1 cellular context compared by ENCODE assay signal in the genomic region with DNA sequence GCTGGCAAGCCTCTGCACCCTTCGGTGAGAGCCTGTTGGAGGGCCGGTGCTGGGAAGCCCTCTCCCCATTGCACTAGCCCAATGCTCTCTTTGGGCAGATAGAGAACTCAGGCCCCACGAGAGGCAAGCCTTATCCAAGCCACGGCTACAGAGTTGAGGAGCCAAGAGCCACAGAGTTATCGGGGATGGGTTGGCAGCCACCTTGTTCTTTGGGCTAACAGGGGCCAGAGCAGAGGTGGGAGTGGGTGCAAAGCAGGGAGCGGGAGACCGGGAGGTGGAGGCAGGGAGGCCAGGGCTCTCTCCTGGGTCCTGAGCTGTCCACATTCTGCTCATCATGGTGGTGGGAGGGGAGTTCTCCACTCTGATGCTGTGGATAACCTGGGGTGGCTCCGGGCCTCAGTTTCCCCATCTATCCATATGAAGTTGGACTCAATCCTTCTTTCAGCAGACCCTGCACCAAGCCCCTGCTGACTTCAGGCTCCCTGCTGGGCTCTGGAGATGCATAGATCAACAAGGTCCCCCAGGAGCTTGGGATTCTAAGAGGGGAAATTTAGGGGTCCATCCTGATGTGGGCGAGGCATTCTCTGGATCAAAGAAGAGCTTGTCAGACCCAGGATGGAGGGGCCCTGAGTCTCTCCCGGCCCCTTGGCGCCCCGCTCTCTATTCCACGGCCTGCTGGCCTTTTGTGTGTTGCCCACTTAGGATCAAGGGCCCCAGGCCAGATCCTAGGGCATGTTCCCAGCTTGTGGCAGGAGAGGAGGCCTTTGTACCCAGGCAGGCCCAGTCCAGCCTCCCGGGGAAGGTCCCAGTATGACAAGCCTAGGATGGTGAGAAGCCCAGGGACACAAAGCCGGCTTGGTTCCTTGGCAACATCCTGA.
TF ChIP-seq lines count a peak whose summit lies in the region.

No MANE protein-coding gene starts in this region.

TF ChIP-seq in HepG2, 621 proteins besides CTCF, POLR2A, EP300 and RAD21 (continued from another document and continues in another):
- TF ChIP-seq, protein P1, sequence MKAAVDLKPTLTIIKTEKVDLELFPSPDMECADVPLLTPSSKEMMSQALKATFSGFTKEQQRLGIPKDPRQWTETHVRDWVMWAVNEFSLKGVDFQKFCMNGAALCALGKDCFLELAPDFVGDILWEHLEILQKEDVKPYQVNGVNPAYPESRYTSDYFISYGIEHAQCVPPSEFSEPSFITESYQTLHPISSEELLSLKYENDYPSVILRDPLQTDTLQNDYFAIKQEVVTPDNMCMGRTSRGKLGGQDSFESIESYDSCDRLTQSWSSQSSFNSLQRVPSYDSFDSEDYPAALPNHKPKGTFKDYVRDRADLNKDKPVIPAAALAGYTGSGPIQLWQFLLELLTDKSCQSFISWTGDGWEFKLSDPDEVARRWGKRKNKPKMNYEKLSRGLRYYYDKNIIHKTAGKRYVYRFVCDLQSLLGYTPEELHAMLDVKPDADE (CRISPR knock-in tag; IDR thresholded peaks at IDR 0.05) = no peak
- TF ChIP-seq NFE2 (CRISPR knock-in tag; IDR thresholded peaks at IDR 0.05) = no peak
- no peak; the same call in 1 of the 2 replicates for TF ChIP-seq FOXO1 (CRISPR knock-in tag; IDR thresholded peaks at IDR 0.05)
- TF ChIP-seq, protein P2, sequence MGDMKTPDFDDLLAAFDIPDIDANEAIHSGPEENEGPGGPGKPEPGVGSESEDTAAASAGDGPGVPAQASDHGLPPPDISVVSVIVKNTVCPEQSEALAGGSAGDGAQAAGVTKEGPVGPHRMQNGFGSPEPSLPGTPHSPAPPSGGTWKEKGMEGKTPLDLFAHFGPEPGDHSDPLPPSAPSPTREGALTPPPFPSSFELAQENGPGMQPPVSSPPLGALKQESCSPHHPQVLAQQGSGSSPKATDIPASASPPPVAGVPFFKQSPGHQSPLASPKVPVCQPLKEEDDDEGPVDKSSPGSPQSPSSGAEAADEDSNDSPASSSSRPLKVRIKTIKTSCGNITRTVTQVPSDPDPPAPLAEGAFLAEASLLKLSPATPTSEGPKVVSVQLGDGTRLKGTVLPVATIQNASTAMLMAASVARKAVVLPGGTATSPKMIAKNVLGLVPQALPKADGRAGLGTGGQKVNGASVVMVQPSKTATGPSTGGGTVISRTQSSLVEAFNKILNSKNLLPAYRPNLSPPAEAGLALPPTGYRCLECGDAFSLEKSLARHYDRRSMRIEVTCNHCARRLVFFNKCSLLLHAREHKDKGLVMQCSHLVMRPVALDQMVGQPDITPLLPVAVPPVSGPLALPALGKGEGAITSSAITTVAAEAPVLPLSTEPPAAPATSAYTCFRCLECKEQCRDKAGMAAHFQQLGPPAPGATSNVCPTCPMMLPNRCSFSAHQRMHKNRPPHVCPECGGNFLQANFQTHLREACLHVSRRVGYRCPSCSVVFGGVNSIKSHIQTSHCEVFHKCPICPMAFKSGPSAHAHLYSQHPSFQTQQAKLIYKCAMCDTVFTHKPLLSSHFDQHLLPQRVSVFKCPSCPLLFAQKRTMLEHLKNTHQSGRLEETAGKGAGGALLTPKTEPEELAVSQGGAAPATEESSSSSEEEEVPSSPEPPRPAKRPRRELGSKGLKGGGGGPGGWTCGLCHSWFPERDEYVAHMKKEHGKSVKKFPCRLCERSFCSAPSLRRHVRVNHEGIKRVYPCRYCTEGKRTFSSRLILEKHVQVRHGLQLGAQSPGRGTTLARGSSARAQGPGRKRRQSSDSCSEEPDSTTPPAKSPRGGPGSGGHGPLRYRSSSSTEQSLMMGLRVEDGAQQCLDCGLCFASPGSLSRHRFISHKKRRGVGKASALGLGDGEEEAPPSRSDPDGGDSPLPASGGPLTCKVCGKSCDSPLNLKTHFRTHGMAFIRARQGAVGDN (CRISPR knock-in tag; IDR thresholded peaks at IDR 0.05) = no peak
- TF ChIP-seq XBP1 (CRISPR knock-in tag; IDR thresholded peaks at IDR 0.05) = no peak
- TF ChIP-seq, protein P3, sequence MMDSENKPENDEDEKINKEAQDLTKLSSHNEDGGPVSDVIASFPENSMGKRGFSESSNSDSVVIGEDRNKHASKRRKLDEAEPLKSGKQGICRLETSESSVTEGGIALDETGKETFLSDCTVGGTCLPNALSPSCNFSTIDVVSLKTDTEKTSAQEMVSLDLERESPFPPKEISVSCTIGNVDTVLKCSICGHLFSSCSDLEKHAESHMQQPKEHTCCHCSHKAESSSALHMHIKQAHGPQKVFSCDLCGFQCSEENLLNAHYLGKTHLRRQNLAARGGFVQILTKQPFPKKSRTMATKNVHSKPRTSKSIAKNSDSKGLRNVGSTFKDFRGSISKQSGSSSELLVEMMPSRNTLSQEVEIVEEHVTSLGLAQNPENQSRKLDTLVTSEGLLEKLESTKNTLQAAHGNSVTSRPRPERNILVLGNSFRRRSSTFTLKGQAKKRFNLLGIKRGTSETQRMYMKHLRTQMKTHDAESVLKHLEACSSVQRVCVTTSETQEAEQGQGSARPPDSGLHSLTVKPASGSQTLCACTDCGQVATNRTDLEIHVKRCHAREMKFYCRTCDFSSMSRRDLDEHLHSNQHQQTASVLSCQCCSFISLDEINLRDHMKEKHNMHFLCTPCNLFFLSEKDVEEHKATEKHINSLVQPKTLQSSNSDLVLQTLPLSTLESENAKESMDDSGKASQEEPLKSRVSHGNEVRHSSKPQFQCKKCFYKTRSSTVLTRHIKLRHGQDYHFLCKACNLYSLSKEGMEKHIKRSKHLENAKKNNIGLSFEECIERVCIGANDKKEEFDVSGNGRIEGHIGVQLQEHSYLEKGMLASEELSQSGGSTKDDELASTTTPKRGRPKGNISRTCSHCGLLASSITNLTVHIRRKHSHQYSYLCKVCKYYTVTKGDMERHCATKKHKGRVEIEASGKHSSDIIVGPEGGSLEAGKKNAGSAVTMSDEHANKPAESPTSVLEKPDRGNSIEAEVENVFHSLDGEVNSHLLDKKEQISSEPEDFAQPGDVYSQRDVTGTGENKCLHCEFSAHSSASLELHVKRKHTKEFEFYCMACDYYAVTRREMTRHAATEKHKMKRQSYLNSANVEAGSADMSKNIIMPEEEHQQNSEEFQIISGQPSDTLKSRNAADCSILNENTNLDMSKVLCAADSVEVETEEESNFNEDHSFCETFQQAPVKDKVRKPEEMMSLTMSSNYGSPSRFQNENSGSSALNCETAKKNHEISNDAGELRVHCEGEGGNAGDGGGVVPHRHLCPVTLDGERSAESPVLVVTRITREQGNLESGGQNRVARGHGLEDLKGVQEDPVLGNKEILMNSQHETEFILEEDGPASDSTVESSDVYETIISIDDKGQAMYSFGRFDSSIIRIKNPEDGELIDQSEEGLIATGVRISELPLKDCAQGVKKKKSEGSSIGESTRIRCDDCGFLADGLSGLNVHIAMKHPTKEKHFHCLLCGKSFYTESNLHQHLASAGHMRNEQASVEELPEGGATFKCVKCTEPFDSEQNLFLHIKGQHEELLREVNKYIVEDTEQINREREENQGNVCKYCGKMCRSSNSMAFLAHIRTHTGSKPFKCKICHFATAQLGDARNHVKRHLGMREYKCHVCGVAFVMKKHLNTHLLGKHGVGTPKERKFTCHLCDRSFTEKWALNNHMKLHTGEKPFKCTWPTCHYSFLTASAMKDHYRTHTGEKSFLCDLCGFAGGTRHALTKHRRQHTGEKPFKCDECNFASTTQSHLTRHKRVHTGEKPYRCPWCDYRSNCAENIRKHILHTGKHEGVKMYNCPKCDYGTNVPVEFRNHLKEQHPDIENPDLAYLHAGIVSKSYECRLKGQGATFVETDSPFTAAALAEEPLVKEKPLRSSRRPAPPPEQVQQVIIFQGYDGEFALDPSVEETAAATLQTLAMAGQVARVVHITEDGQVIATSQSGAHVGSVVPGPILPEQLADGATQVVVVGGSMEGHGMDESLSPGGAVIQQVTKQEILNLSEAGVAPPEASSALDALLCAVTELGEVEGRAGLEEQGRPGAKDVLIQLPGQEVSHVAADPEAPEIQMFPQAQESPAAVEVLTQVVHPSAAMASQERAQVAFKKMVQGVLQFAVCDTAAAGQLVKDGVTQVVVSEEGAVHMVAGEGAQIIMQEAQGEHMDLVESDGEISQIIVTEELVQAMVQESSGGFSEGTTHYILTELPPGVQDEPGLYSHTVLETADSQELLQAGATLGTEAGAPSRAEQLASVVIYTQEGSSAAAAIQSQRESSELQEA (CRISPR knock-in tag; IDR thresholded peaks at IDR 0.05; ENCODE audit: not compliant biosample characterization) = peak; percentile 13
- no peak for TF ChIP-seq NR3C1 (CRISPR knock-in tag; IDR thresholded peaks at IDR 0.05)
- no peak for TF ChIP-seq FOXK2 (IDR thresholded peaks at IDR 0.05)
- TF ChIP-seq SNAPC4 (CRISPR knock-in tag; IDR thresholded peaks at IDR 0.05) = 0 out of 2 replicates have a peak, but pooled peaks have one; percentile 14
- TF ChIP-seq ZNF7 (CRISPR knock-in tag; IDR thresholded peaks at IDR 0.05) = no peak
- no peak for TF ChIP-seq ZBTB8A (CRISPR knock-in tag; IDR thresholded peaks at IDR 0.05; ENCODE audit: borderline replicate concordance, low read depth)
- TF ChIP-seq RBAK (CRISPR knock-in tag; IDR thresholded peaks at IDR 0.05) = 0 out of 2 replicates have a peak, but pooled peaks have one; percentile 18
- no peak for TF ChIP-seq ZBTB49 (CRISPR knock-in tag; IDR thresholded peaks at IDR 0.05; ENCODE audit: borderline replicate concordance)
- no peak for TF ChIP-seq CAMTA2 (CRISPR knock-in tag; IDR thresholded peaks at IDR 0.05; ENCODE audit: borderline replicate concordance)
- TF ChIP-seq ZNF720 (CRISPR knock-in tag; IDR thresholded peaks at IDR 0.05) = no peak
- no peak for TF ChIP-seq ZNF619 (CRISPR knock-in tag; IDR thresholded peaks at IDR 0.05)
- no peak for TF ChIP-seq NR1H2 (CRISPR knock-in tag; IDR thresholded peaks at IDR 0.05; ENCODE audit: borderline replicate concordance, low read depth)
- TF ChIP-seq ZNF784 (CRISPR knock-in tag; IDR thresholded peaks at IDR 0.05; ENCODE audit: borderline replicate concordance) = 0 out of 2 replicates have a peak, but pooled peaks have one; percentile 25
- TF ChIP-seq NFIB (CRISPR knock-in tag; IDR thresholded peaks at IDR 0.05; ENCODE audit: borderline replicate concordance) = no peak
- TF ChIP-seq POLR2AphosphoS2 (IDR thresholded peaks at IDR 0.05; ENCODE audit: low read depth, low read length) = no peak
